In the genomic region with DNA sequence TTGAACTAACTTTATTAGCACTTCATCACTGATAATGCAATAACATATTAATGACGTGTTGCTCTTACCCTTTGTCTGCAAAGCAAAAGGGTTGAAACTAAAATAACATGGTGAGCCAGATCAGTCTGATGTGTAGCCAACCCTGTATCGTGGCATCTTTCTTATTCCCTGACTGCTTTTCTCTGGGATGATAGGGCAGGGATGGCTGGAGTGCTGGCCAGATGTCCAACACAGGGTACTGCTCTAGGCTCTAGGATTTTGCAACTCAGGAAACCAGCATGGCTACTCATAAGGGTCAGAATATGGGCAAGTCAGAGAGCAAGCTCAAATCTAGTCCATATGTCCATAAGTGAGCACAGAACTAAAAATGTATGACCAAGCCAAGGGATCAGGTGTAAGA, we compare ENCODE assay signal across 17 cellular contexts.
"Had no signal": no experiment of that assay in that cellular context is flagged by ENCODE, and none has a peak within 500 bp of the region (broad histone marks: within the 10 kb centered on the region; RNA-seq: fewer than 3 reads in every experiment).

No MANE protein-coding gene starts in this region.

- H3K4me3 ChIP-seq: adrenal gland, gastrocnemius medialis, ovary, prostate gland, thyroid gland had no signal

- H3K36me3 ChIP-seq: adrenal gland, gastrocnemius medialis, ovary, prostate gland, thyroid gland had no signal

- H3K4me1 ChIP-seq: adrenal gland, prostate gland, thyroid gland had no signal

- DNase-seq: activated T-cell treated with anti-CD3 and anti-CD28 coated beads, Interleukin-2, amount 50 U/mL, for 24 hours; adrenal gland; cortex of kidney; endodermal cell; left ventricle myocardium superior; ovary; stimulated activated CD4-positive, alpha-beta T cell treated with anti-CD3 and anti-CD28 coated beads, Interleukin-1b, Interleukin-23, amount 100 ng/mL, for 48 hours; substantia nigra; T-helper 9 cell; thyroid gland had no signal

- H3K27me3 ChIP-seq: adrenal gland, gastrocnemius medialis, ovary, thyroid gland had no signal

- H3K27ac ChIP-seq: adrenal gland, gastrocnemius medialis, ovary, prostate gland, thyroid gland had no signal

- ATAC-seq: activated naive CD4-positive, alpha-beta T cell treated with anti-CD3 and anti-CD28 coated beads, Interleukin-2, amount 50 U/mL, for 72 hours; activated T-helper 17 cell treated with anti-CD3 and anti-CD28 coated beads, Interleukin-2, amount 50 U/mL, for 72 hours; left ventricle myocardium superior; natural killer cell treated with Interleukin-12 subunit alpha and Interleukin-12 subunit beta and Interleukin-15 and Interleukin-18, amount 100 ng/mL, for 72 hours; right cardiac atrium; WTC11 had no signal

- H3K9me3 ChIP-seq: adrenal gland, gastrocnemius medialis, ovary, prostate gland, thyroid gland had no signal
